In genomic region chr12:108679282-108679681, GRCh38 we compare ENCODE assay signal across 16 cellular contexts. TPM values are rescaled to one million over a fixed set of nuclear protein-coding genes. Genes with fewer than 3 reads are reported as not detected.
"Had no signal": no experiment of that assay in that cellular context is flagged by ENCODE, and none has a peak within 500 bp of the region (broad histone marks: within the 10 kb centered on the region; RNA-seq: fewer than 3 reads in every experiment).

No MANE protein-coding gene starts in this region.

- H3K9me3 ChIP-seq: lower lobe of right lung, right lobe of liver had no signal

- H3K4me2 ChIP-seq: neural progenitor cell had no signal

- ATAC-seq: activated T-helper 17 cell treated with anti-CD3 and anti-CD28 coated beads, Interleukin-2, amount 50 U/mL, for 72 hours; left cardiac atrium; lower lobe of right lung; right lobe of liver had no signal

- H3K36me3 ChIP-seq: neural progenitor cell, right lobe of liver had no signal

- H2AFZ ChIP-seq: neural progenitor cell, parathyroid adenoma had no signal

- H3K4me3 ChIP-seq: lower lobe of right lung, neural progenitor cell, right lobe of liver had no signal

- DNase-seq: activated CD4-positive, alpha-beta T cell treated with anti-CD3 and anti-CD28 coated beads, Interleukin-2, amount 50 U/mL, for 1 hour; activated naive CD4-positive, alpha-beta T cell treated with anti-CD3 and anti-CD28 coated beads, Interleukin-2, amount 10 ng/mL, durations not matched to agents 7 days and 5 days; activated T-cell treated with anti-CD3 and anti-CD28 coated beads for 4 hours; central memory CD4-positive, alpha-beta T cell; cortex of kidney; effector CD8-positive, alpha-beta T cell; left cardiac atrium; lower lobe of right lung; right lobe of liver; stimulated activated CD4-positive, alpha-beta T cell treated with anti-CD3 and anti-CD28 coated beads, Interleukin-2, amount 100 ng/mL, for 24 hours; stimulated activated naive CD4-positive, alpha-beta T cell; substantia nigra had no signal

- H3K4me1 ChIP-seq: right lobe of liver had no signal

- H3K27me3 ChIP-seq: neural progenitor cell, right lobe of liver had no signal

- H3K9ac ChIP-seq: neural progenitor cell, parathyroid adenoma had no signal

- H3K27ac ChIP-seq: lower lobe of right lung, neural progenitor cell, parathyroid adenoma, right lobe of liver had no signal

RNA-seq across cellular contexts. Expression of gene SELPLG, which starts 45.6 kb away (rescaled TPM):
- total RNA-seq: mesothelial cell of epicardium had no signal
